32 cellular contexts compared by ENCODE assay signal in the genomic region with DNA sequence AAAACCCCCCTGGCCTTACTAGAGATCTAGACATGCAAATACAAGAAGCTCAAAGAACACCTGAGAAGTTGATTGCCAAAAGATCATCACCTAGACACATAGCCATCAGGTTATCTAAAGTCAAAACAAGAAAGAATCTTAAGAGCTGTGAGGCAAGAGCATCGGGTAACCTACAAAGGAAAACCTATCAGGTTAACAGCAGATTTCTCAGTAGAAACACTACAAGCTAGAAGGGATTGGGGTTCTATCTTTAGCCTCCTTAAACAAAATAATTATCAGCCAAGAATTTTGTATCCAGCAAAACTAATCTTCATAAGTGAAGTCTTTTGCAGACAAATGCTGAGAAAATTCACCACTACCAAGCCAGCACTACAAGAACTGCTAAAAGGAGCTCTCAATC. TPM values are rescaled to one million over a fixed set of nuclear protein-coding genes. Genes with fewer than 3 reads are reported as not detected.
"Had no signal": no experiment of that assay in that cellular context is flagged by ENCODE, and none has a peak within 500 bp of the region (broad histone marks: within the 10 kb centered on the region; RNA-seq: fewer than 3 reads in every experiment).

No MANE protein-coding gene starts in this region.

- H3K9me3 ChIP-seq: testis, thoracic aorta, thyroid gland, tibial artery, transverse colon, upper lobe of left lung, upper lobe of right lung, uterus, vagina had no signal

- H3K27me3 ChIP-seq: stomach, suprapubic skin, testis, thyroid gland, tibial artery, tibial nerve, transverse colon, upper lobe of left lung, upper lobe of right lung, uterus, vagina had no signal

- DNase-seq: stimulated activated CD4-positive, alpha-beta T cell treated with anti-CD3 and anti-CD28 coated beads, Interleukin-2, amount 100 ng/mL, for 48 hours; stimulated activated CD4-positive, alpha-beta T cell treated with anti-CD3 and anti-CD28 coated beads, Interleukin-4, amount 100 ng/mL, for 1 hour; stimulated activated CD4-positive, alpha-beta T cell treated with anti-CD3 and anti-CD28 coated beads, Interleukin-4, amount 100 ng/mL, for 24 hours; stimulated activated CD4-positive, alpha-beta T cell treated with anti-CD3 and anti-CD28 coated beads, Interleukin-4, amount 100 ng/mL, for 4 hours; stimulated activated CD8-positive, alpha-beta memory T cell treated with anti-CD3 and anti-CD28 coated beads, Interleukin-4, amount 100 ng/mL, for 48 hours; stimulated activated naive B cell treated with anti-CD40 and anti-IgM and Interleukin-4, amounts not matched to agents 10 μg/mL and 1 μg/mL and 100 μg/mL, for 72 hours; stimulated activated naive CD4-positive, alpha-beta T cell; stimulated activated naive CD4-positive, alpha-beta T cell treated with Interleukin-2 at 50 U/mL for 16 hours; stimulated activated naive CD8-positive, alpha-beta T cell treated with anti-CD3 and anti-CD28 coated beads, Interleukin-15, amount 100 ng/mL, for 72 hours; stimulated activated naive CD8-positive, alpha-beta T cell treated with anti-CD3 and anti-CD28 coated beads, Interleukin-15, Interleukin-2, amounts not matched to agents 100 U/mL and 50 U/mL, for 24 hours; stomach; substantia nigra; testis; thyroid gland; tibial artery; transverse colon; trophoblast cell; upper lobe of left lung; upper lobe of right lung; uterus had no signal

- H3K27ac Mint-ChIP-seq: stimulated activated effector memory CD8-positive, alpha-beta T cell treated with anti-CD3 and anti-CD28 coated beads, Interleukin-12 subunit alpha, Interleukin-12 subunit beta, amount 100 ng/mL, for 72 hours; stimulated activated memory B cell treated with anti-CD40 and anti-IgM and Interleukin-4, amounts not matched to agents 10 μg/mL and 1 μg/mL and 100 μg/mL, for 72 hours; stimulated activated naive B cell treated with anti-CD40 and anti-IgM and Interleukin-4, amounts not matched to agents 10 μg/mL and 1 μg/mL and 100 μg/mL, for 72 hours; stimulated activated naive CD8-positive, alpha-beta T cell treated with anti-CD3 and anti-CD28 coated beads, Interleukin-15, amount 100 ng/mL, for 72 hours; stimulated activated naive CD8-positive, alpha-beta T cell treated with anti-CD3 and anti-CD28 coated beads, Interleukin-15, Interleukin-2, amounts not matched to agents 100 ng/mL and 50 ng/mL, for 24 hours; type B pancreatic cell had no signal

- ATAC-seq: stimulated activated effector memory CD8-positive, alpha-beta T cell treated with anti-CD3 and anti-CD28 coated beads, Interleukin-12 subunit alpha, Interleukin-12 subunit beta, amount 100 ng/mL, for 72 hours; stimulated activated memory B cell treated with anti-CD40 and anti-IgM and Interleukin-4, amounts not matched to agents 10 μg/mL and 1 μg/mL and 100 μg/mL, for 72 hours; stimulated activated naive B cell treated with anti-CD40 and anti-IgM and Interleukin-4, amounts not matched to agents 10 μg/mL and 1 μg/mL and 100 μg/mL, for 72 hours; stimulated activated naive CD8-positive, alpha-beta T cell treated with anti-CD3 and anti-CD28 coated beads, Interleukin-15, amount 100 ng/mL, for 72 hours; stimulated activated naive CD8-positive, alpha-beta T cell treated with anti-CD3 and anti-CD28 coated beads, Interleukin-15, Interleukin-2, amounts not matched to agents 100 U/mL and 50 U/mL, for 24 hours; upper lobe of right lung had no signal

- H3K4me3 Mint-ChIP-seq: stimulated activated effector memory CD8-positive, alpha-beta T cell treated with anti-CD3 and anti-CD28 coated beads, Interleukin-12 subunit alpha, Interleukin-12 subunit beta, amount 100 ng/mL, for 72 hours; stimulated activated memory B cell treated with anti-CD40 and anti-IgM and Interleukin-4, amounts not matched to agents 10 μg/mL and 1 μg/mL and 100 μg/mL, for 72 hours; stimulated activated naive B cell treated with anti-CD40 and anti-IgM and Interleukin-4, amounts not matched to agents 10 μg/mL and 1 μg/mL and 100 μg/mL, for 72 hours; stimulated activated naive CD8-positive, alpha-beta T cell treated with anti-CD3 and anti-CD28 coated beads, Interleukin-15, amount 100 ng/mL, for 72 hours; stimulated activated naive CD8-positive, alpha-beta T cell treated with anti-CD3 and anti-CD28 coated beads, Interleukin-15, Interleukin-2, amounts not matched to agents 100 ng/mL and 50 ng/mL, for 24 hours; type B pancreatic cell had no signal

- H3K36me3 ChIP-seq: stomach, suprapubic skin, thoracic aorta, thyroid gland, tibial artery, tibial nerve, transverse colon, upper lobe of left lung, upper lobe of right lung, uterus, vagina had no signal

- H3K4me1 ChIP-seq: stomach, testis, thyroid gland, tibial artery, tibial nerve, transverse colon, upper lobe of left lung, upper lobe of right lung, uterus, vagina had no signal

- H3K36me3 Mint-ChIP-seq: stimulated activated effector memory CD8-positive, alpha-beta T cell treated with anti-CD3 and anti-CD28 coated beads, Interleukin-12 subunit alpha, Interleukin-12 subunit beta, amount 100 ng/mL, for 72 hours; stimulated activated memory B cell treated with anti-CD40 and anti-IgM and Interleukin-4, amounts not matched to agents 10 μg/mL and 1 μg/mL and 100 μg/mL, for 72 hours; type B pancreatic cell had no signal

- H3K4me3 ChIP-seq: stomach, suprapubic skin, testis, thoracic aorta, thyroid gland, tibial artery, tibial nerve, transverse colon, upper lobe of left lung, upper lobe of right lung, uterus, vagina had no signal

- H3K4me1 Mint-ChIP-seq: stimulated activated effector memory CD8-positive, alpha-beta T cell treated with anti-CD3 and anti-CD28 coated beads, Interleukin-12 subunit alpha, Interleukin-12 subunit beta, amount 100 ng/mL, for 72 hours; stimulated activated memory B cell treated with anti-CD40 and anti-IgM and Interleukin-4, amounts not matched to agents 10 μg/mL and 1 μg/mL and 100 μg/mL, for 72 hours; stimulated activated naive B cell treated with anti-CD40 and anti-IgM and Interleukin-4, amounts not matched to agents 10 μg/mL and 1 μg/mL and 100 μg/mL, for 72 hours; stimulated activated naive CD8-positive, alpha-beta T cell treated with anti-CD3 and anti-CD28 coated beads, Interleukin-15, amount 100 ng/mL, for 72 hours had no signal

- H3K27ac ChIP-seq: stomach, suprapubic skin, testis, thoracic aorta, thyroid gland, tibial artery, tibial nerve, transverse colon, upper lobe of left lung, upper lobe of right lung, uterus, vagina had no signal

- H3K27me3 Mint-ChIP-seq: type B pancreatic cell had no signal

RNA-seq across cellular contexts. Expression of a gene that starts 12.2 kb away (rescaled TPM):
- total RNA-seq: stomach, subcutaneous adipose tissue, temporal lobe, thoracic aorta, thyroid gland, tibial nerve, transverse colon, upper lobe of left lung, upper lobe of right lung, ureter, urinary bladder had no signal
- polyA plus RNA-seq: urinary bladder had no signal

RNA-seq across cellular contexts. Expression of a gene that starts 25.2 kb away (rescaled TPM):
- total RNA-seq: stomach, subcutaneous adipose tissue, temporal lobe, testis, thoracic aorta, thyroid gland, tibial nerve, transverse colon, upper lobe of left lung, upper lobe of right lung, ureter, urinary bladder, uterus, vagina had no signal
- polyA plus RNA-seq: urinary bladder had no signal

RNA-seq across cellular contexts. Expression of a gene that starts 31.2 kb away (rescaled TPM):
- total RNA-seq: subcutaneous adipose tissue, temporal lobe, testis, thoracic aorta, thyroid gland, tibial nerve, transverse colon, upper lobe of left lung, upper lobe of right lung, ureter, urinary bladder, uterus had no signal
- polyA plus RNA-seq: urinary bladder had no signal

RNA-seq across cellular contexts. Expression of a gene that starts 54.1 kb away (rescaled TPM):
- total RNA-seq: stomach, subcutaneous adipose tissue, temporal lobe, thoracic aorta, thyroid gland, tibial nerve, transverse colon, upper lobe of left lung, upper lobe of right lung, ureter, urinary bladder, uterus, vagina had no signal
- polyA plus RNA-seq: urinary bladder had no signal
